Comparison of ENCODE assay signal across 8 cellular contexts in genomic region chr2:73260338-73260984, GRCh38. TPM values are rescaled to one million over a fixed set of nuclear protein-coding genes. Genes with fewer than 3 reads are reported as not detected.
DNase-seq lines count a peak whose midpoint lies in the region; ATAC-seq and TF ChIP-seq lines count a peak whose summit lies in the region.

No MANE protein-coding gene starts in this region.

- peak; percentile 12 for ATAC-seq in foreskin keratinocyte
- no peak for ATAC-seq in GM18873 (IDR thresholded peaks at IDR 0.05; ENCODE audit: low FRiP score, unreplicated experiment)
- ATAC-seq in HG03571 (IDR thresholded peaks at IDR 0.05; ENCODE audit: unreplicated experiment), result no peak

- H3K4me3 Mint-ChIP-seq in activated CD4-positive, alpha-beta memory T cell treated with anti-CD3 and anti-CD28 coated beads for 36 hours, result no peak overlapping the region
- H3K4me3 Mint-ChIP-seq in activated CD4-positive, alpha-beta memory T cell treated with anti-CD3 and anti-CD28 coated beads, Interleukin-2, amount 10 ng/mL, durations not matched to agents 7 days and 5 days, result no peak overlapping the region

- H3K27ac Mint-ChIP-seq in activated CD4-positive, alpha-beta memory T cell treated with anti-CD3 and anti-CD28 coated beads for 36 hours, result no peak overlapping the region
- H3K27ac Mint-ChIP-seq in activated CD4-positive, alpha-beta memory T cell treated with anti-CD3 and anti-CD28 coated beads, Interleukin-2, amount 10 ng/mL, durations not matched to agents 7 days and 5 days, result no peak overlapping the region

- no peak overlapping the region for H3K27ac ChIP-seq in foreskin keratinocyte

- DNase-seq in activated CD4-positive, alpha-beta memory T cell treated with anti-CD3 and anti-CD28 coated beads for 36 hours, result peak; percentile 17
- no peak for DNase-seq in activated CD4-positive, alpha-beta memory T cell treated with anti-CD3 and anti-CD28 coated beads, Interleukin-2, amount 10 ng/mL, durations not matched to agents 7 days and 5 days
- peak; percentile 65 for DNase-seq in SK-MEL-5 (ENCODE audit: low read depth, low spot score)
- no peak for DNase-seq in foreskin keratinocyte
- peak; percentile 48 for DNase-seq in retina
- DNase-seq in foreskin melanocyte, result no peak

- CTCF ChIA-PET in activated CD4-positive, alpha-beta memory T cell treated with anti-CD3 and anti-CD28 coated beads for 36 hours (lab: Charles Lee), result no interaction called here
- CTCF ChIA-PET in activated CD4-positive, alpha-beta memory T cell treated with anti-CD3 and anti-CD28 coated beads, Interleukin-2, amount 10 ng/mL, durations not matched to agents 7 days and 5 days (lab: Charles Lee), result interaction anchor here (1.0 kb wide), 1 partner anchor 83 kb away, joined by 4 read pairs; no protein-coding TSS in a partner anchor

- H3K4me1 ChIP-seq in foreskin keratinocyte, result no peaks in the 10 kb centered on the region

- H3K27me3 Mint-ChIP-seq in activated CD4-positive, alpha-beta memory T cell treated with anti-CD3 and anti-CD28 coated beads for 36 hours, result no peaks in the 10 kb centered on the region
- no peaks in the 10 kb centered on the region for H3K27me3 Mint-ChIP-seq in activated CD4-positive, alpha-beta memory T cell treated with anti-CD3 and anti-CD28 coated beads, Interleukin-2, amount 10 ng/mL, durations not matched to agents 7 days and 5 days

- intact Hi-C loops in activated CD4-positive, alpha-beta memory T cell treated with anti-CD3 and anti-CD28 coated beads for 36 hours (cut with micrococcal nuclease), result no loop called here

- POLR2A ChIA-PET in activated CD4-positive, alpha-beta memory T cell treated with anti-CD3 and anti-CD28 coated beads for 36 hours (lab: Charles Lee), result no interaction called here
- POLR2A ChIA-PET in activated CD4-positive, alpha-beta memory T cell treated with anti-CD3 and anti-CD28 coated beads, Interleukin-2, amount 10 ng/mL, durations not matched to agents 7 days and 5 days (lab: Charles Lee), result no interaction called here

- peak; percentile 60 for TF ChIP-seq CTCF in foreskin keratinocyte (conservative IDR thresholded peaks at IDR 0.05)

- in situ Hi-C loops in SK-MEL-5 (cut with HindIII; ENCODE audit: low pct_unique_long_range_greater_than_20kb, low sequenced_read_pairs), result no loop called here

- H3K9me3 Mint-ChIP-seq in activated CD4-positive, alpha-beta memory T cell treated with anti-CD3 and anti-CD28 coated beads for 36 hours, result no peaks in the 10 kb centered on the region
- H3K9me3 Mint-ChIP-seq in activated CD4-positive, alpha-beta memory T cell treated with anti-CD3 and anti-CD28 coated beads, Interleukin-2, amount 10 ng/mL, durations not matched to agents 7 days and 5 days, result no peaks in the 10 kb centered on the region

- H3K27me3 ChIP-seq in foreskin keratinocyte, result no peaks in the 10 kb centered on the region

- no peaks in the 10 kb centered on the region for H3K4me1 Mint-ChIP-seq in activated CD4-positive, alpha-beta memory T cell treated with anti-CD3 and anti-CD28 coated beads for 36 hours (ENCODE audit: low read depth)
- no peaks in the 10 kb centered on the region for H3K4me1 Mint-ChIP-seq in activated CD4-positive, alpha-beta memory T cell treated with anti-CD3 and anti-CD28 coated beads, Interleukin-2, amount 10 ng/mL, durations not matched to agents 7 days and 5 days

- H3K36me3 Mint-ChIP-seq in activated CD4-positive, alpha-beta memory T cell treated with anti-CD3 and anti-CD28 coated beads for 36 hours, result peaks cover 3% of the 10 kb centered on the region
- peaks cover 3% of the 10 kb centered on the region for H3K36me3 Mint-ChIP-seq in activated CD4-positive, alpha-beta memory T cell treated with anti-CD3 and anti-CD28 coated beads, Interleukin-2, amount 10 ng/mL, durations not matched to agents 7 days and 5 days (ENCODE audit: low read depth)

RNA-seq across cellular contexts. Expression of gene FBXO41, which starts 23.8 kb away (rescaled TPM):
- 10 to 100 TPM; 15.2 to 15.6 TPM for total RNA-seq in activated CD4-positive, alpha-beta memory T cell treated with anti-CD3 and anti-CD28 coated beads for 36 hours
- total RNA-seq in activated CD4-positive, alpha-beta memory T cell treated with anti-CD3 and anti-CD28 coated beads, Interleukin-2, amount 10 ng/mL, durations not matched to agents 7 days and 5 days, result 10 to 100 TPM; 12.0 to 13.3 TPM
- total RNA-seq in SK-MEL-5 (2014; rRNA removed; shearing (Covaris generic)), result 3.6 and 4.8 TPM in 2 replicates
- 12.7 and 13.4 TPM in 2 replicates for polyA plus RNA-seq in SK-MEL-5 (2015; cell fraction: cytosol; rRNA removed)
- 42.3 and 44.5 TPM in 2 replicates for polyA plus RNA-seq in SK-MEL-5 (2015; cell fraction: nucleus; rRNA removed)
- total RNA-seq in foreskin keratinocyte, result 4.0 and 5.0 TPM in 2 replicates
- 2.6 and 2.7 TPM in 2 replicates for polyA plus RNA-seq in foreskin keratinocyte

RNA-seq across cellular contexts. Expression of gene CCT7, which starts 26.4 kb away (rescaled TPM):
- total RNA-seq in activated CD4-positive, alpha-beta memory T cell treated with anti-CD3 and anti-CD28 coated beads for 36 hours, result 100 to 1,000 TPM; 499 to 541 TPM
- 100 to 1,000 TPM; 259 to 262 TPM for total RNA-seq in activated CD4-positive, alpha-beta memory T cell treated with anti-CD3 and anti-CD28 coated beads, Interleukin-2, amount 10 ng/mL, durations not matched to agents 7 days and 5 days
- total RNA-seq in SK-MEL-5 (2014; rRNA removed; shearing (Covaris generic)), result 762 and 775 TPM in 2 replicates
- polyA plus RNA-seq in SK-MEL-5 (2015; cell fraction: cytosol; rRNA removed), result 462 and 477 TPM in 2 replicates
- polyA plus RNA-seq in SK-MEL-5 (2015; cell fraction: nucleus; rRNA removed), result 139 and 151 TPM in 2 replicates
- 310 and 387 TPM in 2 replicates for total RNA-seq in foreskin keratinocyte
- polyA plus RNA-seq in foreskin keratinocyte, result 322 and 371 TPM in 2 replicates

RNA-seq across cellular contexts. Expression of gene PRADC1, which starts 27.4 kb away (rescaled TPM):
- total RNA-seq in activated CD4-positive, alpha-beta memory T cell treated with anti-CD3 and anti-CD28 coated beads for 36 hours, result 10 to 100 TPM; 12.9 to 13.6 TPM
- 10 to 100 TPM; 10.1 to 10.7 TPM for total RNA-seq in activated CD4-positive, alpha-beta memory T cell treated with anti-CD3 and anti-CD28 coated beads, Interleukin-2, amount 10 ng/mL, durations not matched to agents 7 days and 5 days
- 30.7 and 38.0 TPM in 2 replicates for total RNA-seq in SK-MEL-5 (2014; rRNA removed; shearing (Covaris generic))
- polyA plus RNA-seq in SK-MEL-5 (2015; cell fraction: cytosol; rRNA removed), result 32.9 and 35.9 TPM in 2 replicates
- polyA plus RNA-seq in SK-MEL-5 (2015; cell fraction: nucleus; rRNA removed), result 8.7 and 10.3 TPM in 2 replicates
- 17.2 and 18.6 TPM in 2 replicates for total RNA-seq in foreskin keratinocyte
- polyA plus RNA-seq in foreskin keratinocyte, result 22.0 and 25.8 TPM in 2 replicates

RNA-seq across cellular contexts. Expression of gene EGR4, which starts 32.9 kb away (rescaled TPM):
- under 1 TPM; 0.24 to 0.34 TPM for total RNA-seq in activated CD4-positive, alpha-beta memory T cell treated with anti-CD3 and anti-CD28 coated beads for 36 hours
- total RNA-seq in activated CD4-positive, alpha-beta memory T cell treated with anti-CD3 and anti-CD28 coated beads, Interleukin-2, amount 10 ng/mL, durations not matched to agents 7 days and 5 days, result not detected
- total RNA-seq in SK-MEL-5 (2014; rRNA removed; shearing (Covaris generic)), result not detected in 2 replicates
- 0.54 TPM in 1 of 2 replicates, not detected in the other for polyA plus RNA-seq in SK-MEL-5 (2015; cell fraction: cytosol; rRNA removed)
- 0.38 TPM in 1 of 2 replicates, not detected in the other for polyA plus RNA-seq in SK-MEL-5 (2015; cell fraction: nucleus; rRNA removed)
- total RNA-seq in foreskin keratinocyte, result not detected in 2 replicates
- not detected in 2 replicates for polyA plus RNA-seq in foreskin keratinocyte

RNA-seq across cellular contexts. Expression of gene SMYD5, which starts 46.4 kb away (rescaled TPM):
- total RNA-seq in activated CD4-positive, alpha-beta memory T cell treated with anti-CD3 and anti-CD28 coated beads for 36 hours, result 10 to 100 TPM; 40.0 to 42.0 TPM
- 10 to 100 TPM in 1 of 2 experiments, 1 to 10 TPM in 1; 8.9 to 14.3 TPM for total RNA-seq in activated CD4-positive, alpha-beta memory T cell treated with anti-CD3 and anti-CD28 coated beads, Interleukin-2, amount 10 ng/mL, durations not matched to agents 7 days and 5 days
- total RNA-seq in SK-MEL-5 (2014; rRNA removed; shearing (Covaris generic)), result 47.0 and 54.3 TPM in 2 replicates
- polyA plus RNA-seq in SK-MEL-5 (2015; cell fraction: cytosol; rRNA removed), result 43.0 and 61.3 TPM in 2 replicates
- polyA plus RNA-seq in SK-MEL-5 (2015; cell fraction: nucleus; rRNA removed), result 101 and 145 TPM in 2 replicates
- 35.2 and 35.9 TPM in 2 replicates for total RNA-seq in foreskin keratinocyte
- 31.6 and 34.4 TPM in 2 replicates for polyA plus RNA-seq in foreskin keratinocyte

Comparison
In these comparisons a context has a peak if more than half of its experiments do, and no peak if none do; other contexts are left out.
1. DNase-seq: peak in activated CD4-positive, alpha-beta memory T cell treated with anti-CD3 and anti-CD28 coated beads for 36 hours (single experiment), SK-MEL-5 (single experiment) and retina (single experiment); none in activated CD4-positive, alpha-beta memory T cell treated with anti-CD3 and anti-CD28 coated beads, Interleukin-2, amount 10 ng/mL, durations not matched to agents 7 days and 5 days (single experiment), foreskin keratinocyte (0 of 2) and foreskin melanocyte (single experiment).